In genomic region chr17:78313735-78314648, GRCh38 we compare ENCODE assay signal across 8 cellular contexts. TPM values are rescaled to one million over a fixed set of nuclear protein-coding genes. Genes with fewer than 3 reads are reported as not detected.
DNase-seq lines count a peak whose midpoint lies in the region; ATAC-seq, FAIRE-seq and TF ChIP-seq lines count a peak whose summit lies in the region.

No MANE protein-coding gene starts in this region.

- 0 out of 2 replicates have a peak, but pooled peaks have one; percentile 17 for TF ChIP-seq RAD21 in HepG2 (CRISPR knock-in tag; IDR thresholded peaks at IDR 0.05)

- no peaks in the 10 kb centered on the region for H4K20me1 ChIP-seq in HepG2 (ENCODE audit: insufficient read depth, low read length)

- no peak for FAIRE-seq in HepG2 (lab: Jason Lieb, UNC)

- peaks cover 52% of the 10 kb centered on the region for H3K4me1 ChIP-seq in HepG2 (ENCODE audit: insufficient read depth, low read length)

- no peak overlapping the region for H3K27ac ChIP-seq in HepG2 (ENCODE audit: extremely low read length, insufficient read depth, low read length)

- no peak overlapping the region for H2AFZ ChIP-seq in HepG2 (ENCODE audit: low read length)

- POLR2A ChIA-PET in HepG2 (lab: Yijun Ruan, JAX), result interaction anchor here (0.8 to 1.5 kb wide), 3 partner anchors 44 to 108 kb away, joined by 3 to 5 read pairs (median 3); no protein-coding TSS in a partner anchor

- 5% methylated on average over 34 of the region's 80 CpGs for WGBS in HepG2 (ENCODE audit: low lambda C conversion rate)

- H3K4me3 ChIP-seq in AG09309 (ENCODE audit: control insufficient read depth, low read depth, low read length) (peak overlapping the region; percentile 13), choroid plexus epithelial cell (ENCODE audit: low read depth, low read length) (peak overlapping the region; percentile 29), HepG2 (replicated peaks in 1 of 3; ENCODE audit: insufficient read depth in 1 of 3, low read depth in 2 of 3, low read length in 3 of 3) (peak overlapping the region; percentile 17 to 67 (median 45); a peak in 5 of 6 replicates)

- no peaks in the 10 kb centered on the region for H3K36me3 ChIP-seq in HepG2 (replicated peaks in 1 of 2; ENCODE audit: control insufficient read depth in 1 of 2, insufficient read depth in 2 of 2, low read length in 2 of 2)

- no peaks in the 10 kb centered on the region for H3K9me3 ChIP-seq in HepG2 (ENCODE audit: low read length)

- H3K9ac ChIP-seq in HepG2 (ENCODE audit: insufficient read depth, low read depth, low read length), result no peak overlapping the region

- no peaks in the 10 kb centered on the region for H3K79me2 ChIP-seq in HepG2 (ENCODE audit: insufficient read depth, low read length)

- in situ Hi-C loops in HepG2 (cut with HindIII; ENCODE audit: extremely low pct_ligation_motif_present, low pct_unique_long_range_greater_than_20kb), result no loop called here

- no peak for TF ChIP-seq POLR2A in HepG2 (IDR thresholded peaks at IDR 0.05; ENCODE audit: insufficient read depth in 1 of 2, low read depth in 2 of 2, low read length in 2 of 2)

- CTCF ChIA-PET in HepG2 (lab: Yijun Ruan, JAX; ENCODE audit: low intra/inter-chr PET ratio, low total read pairs), result no interaction called here

- DNase-seq in AG09309 (ENCODE audit: low read depth) (no peak), NCI-H2171 (lab: John Stamatoyannopoulos, UW) (peak; percentile 94), choroid plexus epithelial cell (ENCODE audit: low read depth) (peak; percentile 87), HepG2 (ENCODE audit: low spot score) (peak; percentile 57)
- DNase-seq in activated CD4-positive, alpha-beta T cell treated with anti-CD3 and anti-CD28 coated beads for 24 hours (ENCODE audit: low read depth in 2 of 2), result peak; percentile 32 to 72
- DNase-seq in stimulated activated CD4-positive, alpha-beta T cell treated with anti-CD3 and anti-CD28 coated beads, TNF-alpha, amount 100 ng/mL, for 4 hours (ENCODE audit: low read depth in 3 of 3), result peak; percentile 44 to 55 (median 49)

- intact Hi-C loops in HepG2 (cut with micrococcal nuclease; ENCODE audit: unreplicated experiment), result loop anchor here (10.0 kb wide), 2 partner anchors 59 to 61 kb away; partner anchors contain the start of gene PGS1

- peak overlapping the region; percentile 74 for H3K4me2 ChIP-seq in HepG2 (ENCODE audit: low read depth, low read length)

- no TSS peak for BruUV-seq in HepG2 (replicated peaks; lab: Mats Ljungman, UMichigan)

- ATAC-seq in GM21786 (IDR thresholded peaks at IDR 0.05; ENCODE audit: unreplicated experiment) (peak; percentile 46), HepG2 (peak; percentile 66), GM21447 (IDR thresholded peaks at IDR 0.05; ENCODE audit: unreplicated experiment) (no peak)

- H3K27me3 ChIP-seq in HepG2 (ENCODE audit: control insufficient read depth in 1 of 2, insufficient read depth in 2 of 2, low read length in 2 of 2), result peaks cover 28 to 72% of the 10 kb centered on the region in 2 experiments

- no peak for TF ChIP-seq CTCF in AG09309 (IDR thresholded peaks at IDR 0.05; ENCODE audit: control insufficient read depth, insufficient read depth, low read depth, low read length, missing control alignments)
- no peak for TF ChIP-seq CTCF in choroid plexus epithelial cell (conservative IDR thresholded peaks at IDR 0.05; ENCODE audit: low read depth, low read length)
- peak; percentile 23 for TF ChIP-seq CTCF in HepG2 (CRISPR knock-in tag; IDR thresholded peaks at IDR 0.05)

- TF ChIP-seq EP300 in HepG2 (IDR thresholded peaks at IDR 0.05; ENCODE audit: low read depth in 2 of 2, low read length in 2 of 2) (no peak), HepG2 (CRISPR knock-in tag; IDR thresholded peaks at IDR 0.05; ENCODE audit: borderline replicate concordance) (no peak)

TF ChIP-seq in HepG2, 621 proteins besides CTCF, POLR2A, EP300 and RAD21 (continues in another document):
- TF ChIP-seq MXI1 (IDR thresholded peaks at IDR 0.05; ENCODE audit: borderline replicate concordance, low read depth, low read length), result no peak
- TF ChIP-seq ZNF777 (CRISPR knock-in tag; IDR thresholded peaks at IDR 0.05), result peak; percentile 85
- TF ChIP-seq SRSF4 (IDR thresholded peaks at IDR 0.05; ENCODE audit: low read depth, low read length, poor library complexity, severe bottlenecking), result no peak
- TF ChIP-seq ZNF235 (CRISPR knock-in tag; IDR thresholded peaks at IDR 0.05; ENCODE audit: borderline replicate concordance), result no peak
- TF ChIP-seq DBP (CRISPR knock-in tag; IDR thresholded peaks at IDR 0.05; ENCODE audit: not compliant biosample characterization), result no peak
- no peak for TF ChIP-seq HMGXB3 (CRISPR knock-in tag; IDR thresholded peaks at IDR 0.05; ENCODE audit: borderline replicate concordance)
- TF ChIP-seq KDM2A (CRISPR knock-in tag; IDR thresholded peaks at IDR 0.05; ENCODE audit: borderline replicate concordance, low read depth), result peak; percentile 75; the same call in 1 of the 2 replicates

RNA-seq across cellular contexts. Expression of gene SOCS3, which starts 45.9 kb away (rescaled TPM):
- total RNA-seq in HepG2 (2016; rRNA removed; fragmentation: Illumina TruSeq; extraction: Trizol), result 0.66 and 0.77 TPM in 2 replicates
- 0.30 and 0.35 TPM in 2 replicates for total RNA-seq in HepG2 (2016; cell fraction: cytosol; rRNA removed; fragmentation: Illumina TruSeq; extraction: Trizol; ENCODE audit: low read depth)
- total RNA-seq in HepG2 (2016; cell fraction: insoluble cytoplasmic fraction; rRNA removed; fragmentation: Illumina TruSeq; extraction: Trizol), result 0.59 and 0.95 TPM in 2 replicates
- 0.83 and 0.93 TPM in 2 replicates for total RNA-seq in HepG2 (2016; cell fraction: membrane; rRNA removed; fragmentation: Illumina TruSeq; extraction: Trizol)
- total RNA-seq in HepG2 (2016; cell fraction: nucleus; rRNA removed; fragmentation: Illumina TruSeq; extraction: Trizol), result 0.66 and 1.2 TPM in 2 replicates
- polyA plus RNA-seq in HepG2 (2011; rRNA removed), result 2.4 and 3.2 TPM in 2 replicates
- 2.4 and 2.6 TPM in 2 replicates for polyA plus RNA-seq in HepG2 (2011; cell fraction: cytosol; rRNA removed)
- polyA plus RNA-seq in HepG2 (2011; cell fraction: nucleus; rRNA removed), result 4.1 and 5.9 TPM in 2 replicates
- polyA plus RNA-seq in HepG2 (2012), result 0.94 and 3.5 TPM in 2 replicates
- 0.05 and 0.10 TPM in 2 replicates for polyA plus RNA-seq in HepG2 (2016; cell fraction: cytosol; fragmentation: Illumina TruSeq; extraction: Trizol; ENCODE audit: low read depth)
- 0.32 and 0.52 TPM in 2 replicates for polyA plus RNA-seq in HepG2 (2016; cell fraction: insoluble cytoplasmic fraction; fragmentation: Illumina TruSeq; extraction: Trizol; ENCODE audit: low read depth)
- polyA plus RNA-seq in HepG2 (2016; cell fraction: membrane; fragmentation: Illumina TruSeq; extraction: Trizol; ENCODE audit: low read depth), result 0.27 and 0.28 TPM in 2 replicates
- 1.1 and 1.3 TPM in 2 replicates for polyA plus RNA-seq in HepG2 (2016; cell fraction: nucleus; fragmentation: Illumina TruSeq; extraction: Trizol; ENCODE audit: insufficient read depth, low read depth)
- 11.0 and 18.7 TPM in 2 replicates for polyA minus RNA-seq in HepG2 (2011; rRNA and poly(A)+ RNA removed; ENCODE audit: low replicate concordance)
- polyA minus RNA-seq in HepG2 (2011; cell fraction: cytosol; rRNA and poly(A)+ RNA removed), result 6.9 and 7.9 TPM in 2 replicates
- 3.5 and 5.2 TPM in 2 replicates for polyA minus RNA-seq in HepG2 (2011; cell fraction: nucleus; rRNA and poly(A)+ RNA removed)
